In the genomic region with DNA sequence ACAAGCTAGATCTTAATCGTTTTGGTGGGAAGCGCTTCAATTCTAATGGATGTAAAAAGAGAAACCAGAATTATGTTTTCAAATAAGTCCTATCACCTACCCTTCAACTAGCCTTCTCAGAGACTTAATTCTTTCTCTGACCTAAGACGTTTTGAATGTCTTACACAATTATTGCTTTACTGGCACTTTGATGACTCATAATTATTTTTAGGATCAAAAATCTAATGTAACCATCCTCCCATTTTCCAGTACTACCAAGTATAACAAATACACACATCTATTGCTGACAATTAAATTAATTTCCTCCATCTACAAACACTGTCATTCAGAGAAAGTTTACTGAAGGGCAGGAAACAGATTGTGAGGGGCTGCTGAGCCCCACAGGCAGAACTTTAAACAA, we compare ENCODE assay signal across 13 cellular contexts.
A peak's percentile ranks its signal among the peaks of the same experiment; 100 is the strongest.
DNase-seq lines count a peak whose midpoint lies in the region; ATAC-seq and TF ChIP-seq lines count a peak whose summit lies in the region.
"Had no signal": no experiment of that assay in that cellular context is flagged by ENCODE, and none has a peak within 500 bp of the region (broad histone marks: within the 10 kb centered on the region; RNA-seq: fewer than 3 reads in every experiment).

No MANE protein-coding gene starts in this region.

- ATAC-seq in gastrocnemius medialis (peak; percentile 84 to 94), GM19324 (IDR thresholded peaks at IDR 0.05; ENCODE audit: low FRiP score, unreplicated experiment) (no peak)
- ATAC-seq in activated CD8-positive, alpha-beta T cell treated with anti-CD3 and anti-CD28 coated beads, Interleukin-2, amount 10 ng/mL, durations not matched to agents 7 days and 5 days = no peak

- POLR2A ChIA-PET in activated CD8-positive, alpha-beta T cell treated with anti-CD3 and anti-CD28 coated beads, Interleukin-2, amount 10 ng/mL, durations not matched to agents 7 days and 5 days (lab: Charles Lee) = no interaction called here

- H3K36me3 ChIP-seq in gastrocnemius medialis = no peaks in the 10 kb centered on the region
- H3K36me3 ChIP-seq in tibial nerve = no peaks in the 10 kb centered on the region
- H3K36me3 ChIP-seq in neural progenitor cell = no peaks in the 10 kb centered on the region
- H3K36me3 ChIP-seq: Peyer's patch had no signal

- no peaks in the 10 kb centered on the region for H3K9me3 ChIP-seq in gastrocnemius medialis
- H3K9me3 ChIP-seq in tibial nerve = no peaks in the 10 kb centered on the region
- H3K9me3 ChIP-seq in neural progenitor cell (ENCODE audit: low read depth) = no peaks in the 10 kb centered on the region
- H3K9me3 ChIP-seq: Peyer's patch had no signal

- H3K27me3 Mint-ChIP-seq in activated CD8-positive, alpha-beta T cell treated with anti-CD3 and anti-CD28 coated beads, Interleukin-2, amount 10 ng/mL, durations not matched to agents 7 days and 5 days (ENCODE audit: low read depth) = no peaks in the 10 kb centered on the region
- H3K27me3 Mint-ChIP-seq in neural progenitor cell (ENCODE audit: insufficient read depth, low read depth) = no peaks in the 10 kb centered on the region

- H3K4me1 ChIP-seq in gastrocnemius medialis (peaks cover 19 to 21% of the 10 kb centered on the region in 2 donors), tibial nerve (peaks cover 0 to 23% (median 2%) of the 10 kb centered on the region in 4 donors), neural progenitor cell (no peaks in the 10 kb centered on the region)
- H3K4me1 ChIP-seq: Peyer's patch had no signal

- CTCF ChIA-PET in activated CD8-positive, alpha-beta T cell treated with anti-CD3 and anti-CD28 coated beads, Interleukin-2, amount 10 ng/mL, durations not matched to agents 7 days and 5 days (lab: Charles Lee) = no interaction called here

- H3K27ac ChIP-seq in gastrocnemius medialis (peak overlapping the region in 1 of 4 donors; percentile 3), tibial nerve (peak overlapping the region in 1 of 4 donors; percentile 41), neural progenitor cell (no peak overlapping the region)
- H3K27ac ChIP-seq: Peyer's patch had no signal

- H3K27me3 ChIP-seq in gastrocnemius medialis (no peaks in the 10 kb centered on the region), tibial nerve (no peaks in the 10 kb centered on the region), neural progenitor cell (no peaks in the 10 kb centered on the region)
- H3K27me3 ChIP-seq: Peyer's patch had no signal

- 50 to 52% methylated on average over 3 of the region's 3 CpGs for WGBS in tibial nerve, 2 donors

- H3K27ac Mint-ChIP-seq in activated CD8-positive, alpha-beta T cell treated with anti-CD3 and anti-CD28 coated beads, Interleukin-2, amount 10 ng/mL, durations not matched to agents 7 days and 5 days = no peak overlapping the region
- H3K27ac Mint-ChIP-seq in neural progenitor cell = no peak overlapping the region

- no peaks in the 10 kb centered on the region for H3K4me1 Mint-ChIP-seq in activated CD8-positive, alpha-beta T cell treated with anti-CD3 and anti-CD28 coated beads, Interleukin-2, amount 10 ng/mL, durations not matched to agents 7 days and 5 days (ENCODE audit: low read depth)
- H3K4me1 Mint-ChIP-seq in neural progenitor cell = no peaks in the 10 kb centered on the region

- H2AFZ ChIP-seq in neural progenitor cell (replicated peaks) = no peak overlapping the region

- in situ Hi-C loops in gastrocnemius medialis (cut with MboI; ENCODE audit: low sequenced_read_pairs in 4 of 4) = no loop called here

- H3K36me3 Mint-ChIP-seq in activated CD8-positive, alpha-beta T cell treated with anti-CD3 and anti-CD28 coated beads, Interleukin-2, amount 10 ng/mL, durations not matched to agents 7 days and 5 days (ENCODE audit: low read depth) = no peaks in the 10 kb centered on the region
- H3K36me3 Mint-ChIP-seq in neural progenitor cell = no peaks in the 10 kb centered on the region

- peaks cover 35% of the 10 kb centered on the region for H3K79me2 ChIP-seq in neural progenitor cell (ENCODE audit: low read depth)

- H3K4me3 ChIP-seq in epithelial cell of esophagus (ENCODE audit: low read length) = no peak overlapping the region
- H3K4me3 ChIP-seq in gastrocnemius medialis = no peak overlapping the region
- H3K4me3 ChIP-seq in tibial nerve = no peak overlapping the region
- no peak overlapping the region for H3K4me3 ChIP-seq in neural progenitor cell
- H3K4me3 ChIP-seq: Peyer's patch had no signal

- no peak overlapping the region for H3K4me3 Mint-ChIP-seq in activated CD8-positive, alpha-beta T cell treated with anti-CD3 and anti-CD28 coated beads, Interleukin-2, amount 10 ng/mL, durations not matched to agents 7 days and 5 days
- H3K4me3 Mint-ChIP-seq in neural progenitor cell = no peak overlapping the region

- TF ChIP-seq POLR2A in gastrocnemius medialis (IDR thresholded peaks at IDR 0.05) = no peak
- no peak for TF ChIP-seq POLR2A in tibial nerve (IDR thresholded peaks at IDR 0.05)

- no peaks in the 10 kb centered on the region for H3F3A ChIP-seq in neural progenitor cell (ENCODE audit: low read depth)

- intact Hi-C loops in gastrocnemius medialis (cut with DNase I; ENCODE audit: low total_unique reads) = loop anchor here (10.0 kb wide), 1 partner anchor 106 kb away; a partner anchor contains a TSS

- TF ChIP-seq CTCF in epithelial cell of esophagus (IDR thresholded peaks at IDR 0.05; ENCODE audit: insufficient read depth, low read depth, low read length, missing control alignments) = no peak
- TF ChIP-seq CTCF in gastrocnemius medialis (IDR thresholded peaks at IDR 0.05 in 4 of 5, conservative IDR thresholded peaks at IDR 0.05 in 1 of 5) = no peak
- no peak for TF ChIP-seq CTCF in tibial nerve (IDR thresholded peaks at IDR 0.05)
- no peak for TF ChIP-seq CTCF in neural progenitor cell (IDR thresholded peaks at IDR 0.05)

- H3K9ac ChIP-seq in neural progenitor cell = no peak overlapping the region

- no peak overlapping the region for H3K4me2 ChIP-seq in neural progenitor cell

- peak in 1 of 2 donors; percentile 17 for TF ChIP-seq EP300 in tibial nerve (IDR thresholded peaks at IDR 0.05)

- no peaks in the 10 kb centered on the region for H3K9me3 Mint-ChIP-seq in activated CD8-positive, alpha-beta T cell treated with anti-CD3 and anti-CD28 coated beads, Interleukin-2, amount 10 ng/mL, durations not matched to agents 7 days and 5 days (ENCODE audit: insufficient read depth)
- no peaks in the 10 kb centered on the region for H3K9me3 Mint-ChIP-seq in neural progenitor cell

- DNase-seq in HCEC 1CT (peak; percentile 60), epithelial cell of esophagus (ENCODE audit: low read depth) (peak; percentile 53), gastrocnemius medialis (no peak), tibial nerve (ENCODE audit: low spot score in 2 of 2) (no peak), neural progenitor cell (ENCODE audit: low spot score) (no peak)
- no peak for DNase-seq in activated CD8-positive, alpha-beta T cell treated with anti-CD3 and anti-CD28 coated beads, Interleukin-2, amount 10 ng/mL, durations not matched to agents 7 days and 5 days
- DNase-seq: activated CD4-positive, alpha-beta T cell treated with anti-CD3 and anti-CD28 coated beads, Interleukin-2, amount 50 U/mL, for 1 hour; DND-41; glutamatergic neuron; NCI-H1105 treated with DMSO at 0.1 percent for 48 hours; Peyer's patch had no signal

- H4K20me1 ChIP-seq in neural progenitor cell (ENCODE audit: low read depth) = peaks cover 5% of the 10 kb centered on the region

TF ChIP-seq in PFSK-1, 5 proteins besides CTCF, POLR2A, EP300 and RAD21:
- TF ChIP-seq TAF1 (IDR thresholded peaks at IDR 0.05; ENCODE audit: borderline replicate concordance, insufficient read depth, low read length) = peak; percentile 35; the same call in 1 of the 2 replicates
- peak; percentile 47 for TF ChIP-seq POLR2AphosphoS5 (IDR thresholded peaks at IDR 0.05; ENCODE audit: low read depth, low read length)
- no peak for TF ChIP-seq FOXP2 (optimal IDR thresholded peaks at IDR 0.05; ENCODE audit: borderline replicate concordance, extremely low read depth, extremely low read length, insufficient read depth)
- TF ChIP-seq, protein P1, sequence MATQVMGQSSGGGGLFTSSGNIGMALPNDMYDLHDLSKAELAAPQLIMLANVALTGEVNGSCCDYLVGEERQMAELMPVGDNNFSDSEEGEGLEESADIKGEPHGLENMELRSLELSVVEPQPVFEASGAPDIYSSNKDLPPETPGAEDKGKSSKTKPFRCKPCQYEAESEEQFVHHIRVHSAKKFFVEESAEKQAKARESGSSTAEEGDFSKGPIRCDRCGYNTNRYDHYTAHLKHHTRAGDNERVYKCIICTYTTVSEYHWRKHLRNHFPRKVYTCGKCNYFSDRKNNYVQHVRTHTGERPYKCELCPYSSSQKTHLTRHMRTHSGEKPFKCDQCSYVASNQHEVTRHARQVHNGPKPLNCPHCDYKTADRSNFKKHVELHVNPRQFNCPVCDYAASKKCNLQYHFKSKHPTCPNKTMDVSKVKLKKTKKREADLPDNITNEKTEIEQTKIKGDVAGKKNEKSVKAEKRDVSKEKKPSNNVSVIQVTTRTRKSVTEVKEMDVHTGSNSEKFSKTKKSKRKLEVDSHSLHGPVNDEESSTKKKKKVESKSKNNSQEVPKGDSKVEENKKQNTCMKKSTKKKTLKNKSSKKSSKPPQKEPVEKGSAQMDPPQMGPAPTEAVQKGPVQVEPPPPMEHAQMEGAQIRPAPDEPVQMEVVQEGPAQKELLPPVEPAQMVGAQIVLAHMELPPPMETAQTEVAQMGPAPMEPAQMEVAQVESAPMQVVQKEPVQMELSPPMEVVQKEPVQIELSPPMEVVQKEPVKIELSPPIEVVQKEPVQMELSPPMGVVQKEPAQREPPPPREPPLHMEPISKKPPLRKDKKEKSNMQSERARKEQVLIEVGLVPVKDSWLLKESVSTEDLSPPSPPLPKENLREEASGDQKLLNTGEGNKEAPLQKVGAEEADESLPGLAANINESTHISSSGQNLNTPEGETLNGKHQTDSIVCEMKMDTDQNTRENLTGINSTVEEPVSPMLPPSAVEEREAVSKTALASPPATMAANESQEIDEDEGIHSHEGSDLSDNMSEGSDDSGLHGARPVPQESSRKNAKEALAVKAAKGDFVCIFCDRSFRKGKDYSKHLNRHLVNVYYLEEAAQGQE (IDR thresholded peaks at IDR 0.05; ENCODE audit: insufficient read depth in 1 of 2, low read depth in 2 of 2, low read length in 2 of 2) = no peak
- no peak for TF ChIP-seq SIN3A (IDR thresholded peaks at IDR 0.05; ENCODE audit: borderline replicate concordance, insufficient read depth, low read length)
TF ChIP-seq in PFSK-1: peak in this region for 2.

Comparison
In these comparisons a context has a peak if more than half of its experiments do, and no peak if none do; other contexts are left out.
1. DNase-seq: peak in HCEC 1CT (single experiment) and epithelial cell of esophagus (single experiment); none in gastrocnemius medialis (0 of 2), activated CD8-positive, alpha-beta T cell treated with anti-CD3 and anti-CD28 coated beads, Interleukin-2, amount 10 ng/mL, durations not matched to agents 7 days and 5 days (single experiment), tibial nerve (0 of 2) and neural progenitor cell (single experiment).
2. ATAC-seq: peak in gastrocnemius medialis (2 of 2); none in activated CD8-positive, alpha-beta T cell treated with anti-CD3 and anti-CD28 coated beads, Interleukin-2, amount 10 ng/mL, durations not matched to agents 7 days and 5 days (single experiment) and GM19324 (single experiment).